8 cellular contexts compared by ENCODE assay signal in genomic region chr22:46576556-46577351, GRCh38. TPM values are rescaled to one million over a fixed set of nuclear protein-coding genes. Genes with fewer than 3 reads are reported as not detected.
DNase-seq lines count a peak whose midpoint lies in the region; ATAC-seq and TF ChIP-seq lines count a peak whose summit lies in the region.

No MANE protein-coding gene starts in this region.

- H3K36me3 ChIP-seq in duodenal mucosa (ENCODE audit: control insufficient read depth in 1 of 2, insufficient read depth in 2 of 2, low read length in 2 of 2) (no peaks in the 10 kb centered on the region), mesendoderm (ENCODE audit: control insufficient read depth, insufficient read depth, low read length) (no peaks in the 10 kb centered on the region)

- no peak for TF ChIP-seq CTCF in LNCaP clone FGC (IDR thresholded peaks at IDR 0.05; ENCODE audit: control insufficient read depth, extremely low read depth, insufficient read depth)

- peaks cover 5% of the 10 kb centered on the region for H3K36me3 Mint-ChIP-seq in stimulated activated memory B cell treated with anti-CD40 and anti-IgM and Interleukin-4, amounts not matched to agents 10 μg/mL and 1 μg/mL and 100 μg/mL, for 72 hours

- H3K23ac ChIP-seq in mesendoderm (ENCODE audit: low read length) = peak overlapping the region; percentile 98

- H2AK5ac ChIP-seq in mesendoderm (ENCODE audit: low read length) = no peak overlapping the region

- H3K4me3 ChIP-seq in LNCaP clone FGC (ENCODE audit: low read depth, low read length) (peak overlapping the region; percentile 64), duodenal mucosa (ENCODE audit: low read depth in 1 of 2, low read length in 2 of 2) (peak overlapping the region; percentile 57 to 85), mesendoderm (ENCODE audit: low read length) (peak overlapping the region; percentile 51)

- peak overlapping the region; percentile 68 for H3K4me3 Mint-ChIP-seq in stimulated activated memory B cell treated with anti-CD40 and anti-IgM and Interleukin-4, amounts not matched to agents 10 μg/mL and 1 μg/mL and 100 μg/mL, for 72 hours

- DNase-seq in NCI-H748 (lab: John Stamatoyannopoulos, UW; ENCODE audit: unreplicated experiment) (peak; percentile 76), NCI-H748 treated with DMSO at 0.1 percent for 48 hours (lab: John Stamatoyannopoulos, UW) (no peak), LNCaP clone FGC (ENCODE audit: low read depth) (no peak), mesendoderm (peak; percentile 45), SK-N-DZ (ENCODE audit: low spot score) (no peak)
- DNase-seq in activated CD4-positive, alpha-beta T cell treated with anti-CD3 and anti-CD28 coated beads, Interleukin-2, amount 50 U/mL, for 1 hour = peak; percentile 58

- WGBS in mesendoderm (ENCODE audit: extremely low coverage, insufficient coverage, low lambda C conversion rate) = no CpG with 5 or more reads among the region's 141 CpGs

- peak overlapping the region; percentile 46 for H3K4ac ChIP-seq in mesendoderm (ENCODE audit: low read depth, low read length)

- H2BK15ac ChIP-seq in mesendoderm (replicated peaks; ENCODE audit: low read depth) = no peak overlapping the region

- H2BK5ac ChIP-seq in mesendoderm (ENCODE audit: low read length) = no peak overlapping the region

- H3K4me1 ChIP-seq in duodenal mucosa (ENCODE audit: control insufficient read depth in 1 of 2, insufficient read depth in 2 of 2, low read length in 2 of 2) = peaks cover 68 to 74% of the 10 kb centered on the region in 2 donors
- peaks cover 3% of the 10 kb centered on the region for H3K4me1 ChIP-seq in mesendoderm (ENCODE audit: control insufficient read depth, low read depth, low read length)

- peak overlapping the region; percentile 85 for H3K4me2 ChIP-seq in mesendoderm (ENCODE audit: low read length)

- H4K5ac ChIP-seq in mesendoderm (ENCODE audit: low read length) = no peak overlapping the region

- peaks cover 4% of the 10 kb centered on the region for H3K9me3 Mint-ChIP-seq in stimulated activated memory B cell treated with anti-CD40 and anti-IgM and Interleukin-4, amounts not matched to agents 10 μg/mL and 1 μg/mL and 100 μg/mL, for 72 hours

- no peak overlapping the region for H2BK120ac ChIP-seq in mesendoderm (ENCODE audit: low read depth, low read length)

- H3K9ac ChIP-seq in duodenal mucosa (ENCODE audit: low read depth in 1 of 2, low read length in 2 of 2) = peak overlapping the region; percentile 56 to 70
- H3K9ac ChIP-seq in mesendoderm (ENCODE audit: low read length) = peak overlapping the region; percentile 76

- H4K8ac ChIP-seq in mesendoderm (ENCODE audit: low read depth, low read length) = no peak overlapping the region

- H3K79me1 ChIP-seq in mesendoderm (ENCODE audit: low read length) = peaks cover 2% of the 10 kb centered on the region

- peak overlapping the region; percentile 78 for H3K56ac ChIP-seq in mesendoderm (ENCODE audit: low read length)

- H3K27me3 ChIP-seq in duodenal mucosa (ENCODE audit: control insufficient read depth in 1 of 2, insufficient read depth in 2 of 2, low read length in 2 of 2) (no peaks in the 10 kb centered on the region), mesendoderm (ENCODE audit: insufficient read depth, low read length, poor library complexity) (no peaks in the 10 kb centered on the region)

- no peaks in the 10 kb centered on the region for H3K27me3 Mint-ChIP-seq in stimulated activated memory B cell treated with anti-CD40 and anti-IgM and Interleukin-4, amounts not matched to agents 10 μg/mL and 1 μg/mL and 100 μg/mL, for 72 hours

- ATAC-seq in stimulated activated memory B cell treated with anti-CD40 and anti-IgM and Interleukin-4, amounts not matched to agents 10 μg/mL and 1 μg/mL and 100 μg/mL, for 72 hours = peak; percentile 80

- H3K18ac ChIP-seq in mesendoderm (ENCODE audit: low read length) = peak overlapping the region; percentile 85

- no peaks in the 10 kb centered on the region for H3K79me2 ChIP-seq in mesendoderm (ENCODE audit: control insufficient read depth, insufficient read depth, low read length)

- peaks cover 5% of the 10 kb centered on the region in 2 donors for H3K9me3 ChIP-seq in duodenal mucosa (ENCODE audit: control insufficient read depth in 1 of 2, low read length in 2 of 2)

- H3K4me1 Mint-ChIP-seq in stimulated activated memory B cell treated with anti-CD40 and anti-IgM and Interleukin-4, amounts not matched to agents 10 μg/mL and 1 μg/mL and 100 μg/mL, for 72 hours = peaks cover 59% of the 10 kb centered on the region

- H3K27ac ChIP-seq in duodenal mucosa (ENCODE audit: low read depth, low read length) = peak overlapping the region; percentile 45
- H3K27ac ChIP-seq in mesendoderm (ENCODE audit: low read depth, low read length) = no peak overlapping the region

- peak overlapping the region; percentile 34 for H3K27ac Mint-ChIP-seq in stimulated activated memory B cell treated with anti-CD40 and anti-IgM and Interleukin-4, amounts not matched to agents 10 μg/mL and 1 μg/mL and 100 μg/mL, for 72 hours

RNA-seq across cellular contexts. Expression of gene CELSR1, which starts 39.3 kb away (rescaled TPM):
- 4.0 TPM for polyA plus RNA-seq in mesendoderm (2013, experiment 1 of 2)
- polyA plus RNA-seq in mesendoderm (2013, experiment 2 of 2) = 4.0 TPM
- polyA plus RNA-seq in SK-N-DZ (2014; cell fraction: cytosol; rRNA removed) = 0.32 TPM in 2 replicates
- polyA plus RNA-seq in SK-N-DZ (2014; cell fraction: nucleus; rRNA removed) = 0.56 and 1.6 TPM in 2 replicates

RNA-seq across cellular contexts. Expression of gene GRAMD4, which starts 43.4 kb away (rescaled TPM):
- polyA plus RNA-seq in mesendoderm (2013, experiment 1 of 2) = 5.7 TPM
- polyA plus RNA-seq in mesendoderm (2013, experiment 2 of 2) = 6.5 TPM
- 28.9 and 29.1 TPM in 2 replicates for polyA plus RNA-seq in SK-N-DZ (2014; cell fraction: cytosol; rRNA removed)
- 45.5 and 75.0 TPM in 2 replicates for polyA plus RNA-seq in SK-N-DZ (2014; cell fraction: nucleus; rRNA removed)

Comparison
In these comparisons a context has a peak if more than half of its experiments do, and no peak if none do; other contexts are left out.
1. DNase-seq: peak in NCI-H748 (single experiment), activated CD4-positive, alpha-beta T cell treated with anti-CD3 and anti-CD28 coated beads, Interleukin-2, amount 50 U/mL, for 1 hour (single experiment) and mesendoderm (single experiment); none in NCI-H748 treated with DMSO at 0.1 percent for 48 hours (single experiment), LNCaP clone FGC (single experiment) and SK-N-DZ (single experiment).
2. Peak in every context shown above with its lines, with median percentiles within 50 percentile points of each other: H3K4me3 ChIP-seq.